Comparison of ENCODE assay signal across 17 cellular contexts in genomic region chr2:238422285-238422684, GRCh38. TPM values are rescaled to one million over a fixed set of nuclear protein-coding genes. Genes with fewer than 3 reads are reported as not detected.
A peak's percentile ranks its signal among the peaks of the same experiment; 100 is the strongest.
DNase-seq lines count a peak whose midpoint lies in the region; ATAC-seq, FAIRE-seq and TF ChIP-seq lines count a peak whose summit lies in the region.
"Had no signal": no experiment of that assay in that cellular context is flagged by ENCODE, and none has a peak within 500 bp of the region (broad histone marks: within the 10 kb centered on the region; RNA-seq: fewer than 3 reads in every experiment).

No MANE protein-coding gene starts in this region.

- TF ChIP-seq CTCF in left ventricle myocardium inferior (IDR thresholded peaks at IDR 0.05; ENCODE audit: borderline replicate concordance) = no peak
- TF ChIP-seq CTCF in K562 (IDR thresholded peaks at IDR 0.05 in 2 of 3, conservative IDR thresholded peaks at IDR 0.05 in 1 of 3; ENCODE audit: insufficient read depth in 2 of 3, low read depth in 1 of 3, low read length in 3 of 3) = no peak
- no peak for TF ChIP-seq CTCF in neural progenitor cell (IDR thresholded peaks at IDR 0.05)
- TF ChIP-seq CTCF in lower lobe of right lung (IDR thresholded peaks at IDR 0.05) = no peak
- no peak for TF ChIP-seq CTCF in gastroesophageal sphincter (IDR thresholded peaks at IDR 0.05)

- H3K36me3 ChIP-seq in left ventricle myocardium inferior (no peaks in the 10 kb centered on the region), K562 (ENCODE audit: control insufficient read depth, insufficient read depth, low read length) (no peaks in the 10 kb centered on the region), neural progenitor cell (no peaks in the 10 kb centered on the region), lower lobe of right lung (no peaks in the 10 kb centered on the region), gastroesophageal sphincter (no peaks in the 10 kb centered on the region)

- H3K9ac ChIP-seq in K562 (ENCODE audit: insufficient read depth in 1 of 2, low read depth in 2 of 2, low read length in 2 of 2) (peak overlapping the region; percentile 76 to 78), neural progenitor cell (no peak overlapping the region)

- H3K4me2 ChIP-seq in K562 (ENCODE audit: insufficient read depth, low read length) (peak overlapping the region; percentile 90), neural progenitor cell (no peak overlapping the region)

- H3K4me1 Mint-ChIP-seq in neural progenitor cell = peaks cover 25% of the 10 kb centered on the region

- peak; percentile 92 for TF ChIP-seq EP300 in K562 (IDR thresholded peaks at IDR 0.05; ENCODE audit: low read length)
- TF ChIP-seq EP300 in gastroesophageal sphincter (IDR thresholded peaks at IDR 0.05) = no peak

- H3K9me3 ChIP-seq in left ventricle myocardium inferior (replicated peaks) (no peaks in the 10 kb centered on the region), K562 (replicated peaks; ENCODE audit: control insufficient read depth, insufficient read depth, low read depth, low read length) (no peaks in the 10 kb centered on the region), neural progenitor cell (ENCODE audit: low read depth) (no peaks in the 10 kb centered on the region), lower lobe of right lung (no peaks in the 10 kb centered on the region), gastroesophageal sphincter (no peaks in the 10 kb centered on the region)

- H3K27me3 Mint-ChIP-seq in neural progenitor cell (ENCODE audit: insufficient read depth, low read depth) = no peaks in the 10 kb centered on the region

- no peak for TF ChIP-seq RAD21 in K562 (CRISPR knock-in tag; conservative IDR thresholded peaks at IDR 0.05 in 1 of 2, IDR thresholded peaks at IDR 0.05 in 1 of 2)

- H3K27me3 ChIP-seq in left ventricle myocardium inferior (ENCODE audit: low read depth) = peaks cover 69% of the 10 kb centered on the region
- no peaks in the 10 kb centered on the region for H3K27me3 ChIP-seq in K562 (ENCODE audit: control insufficient read depth in 2 of 2, insufficient read depth in 2 of 2, low read length in 2 of 2)
- H3K27me3 ChIP-seq in neural progenitor cell = no peaks in the 10 kb centered on the region
- no peaks in the 10 kb centered on the region for H3K27me3 ChIP-seq in lower lobe of right lung (ENCODE audit: low read depth)
- no peaks in the 10 kb centered on the region for H3K27me3 ChIP-seq in gastroesophageal sphincter

- H3K4me3 Mint-ChIP-seq in neural progenitor cell = peak overlapping the region; percentile 21
- H3K4me3 Mint-ChIP-seq: HFFc6 had no signal

- FAIRE-seq in K562 (lab: Jason Lieb, UNC) = peak; percentile 95
- FAIRE-seq: GM12891, GM18507, H1 had no signal

- peaks cover 29% of the 10 kb centered on the region for H3F3A ChIP-seq in neural progenitor cell (ENCODE audit: low read depth)

- TF ChIP-seq POLR2A in K562 (conservative IDR thresholded peaks at IDR 0.05) (no peak), gastroesophageal sphincter (IDR thresholded peaks at IDR 0.05) (no peak)

- CTCF ChIA-PET in K562 (lab: Yijun Ruan, JAX; ENCODE audit: low intra/inter-chr PET ratio) = no interaction called here

- H3K9me3 Mint-ChIP-seq in neural progenitor cell = no peaks in the 10 kb centered on the region
- H3K9me3 Mint-ChIP-seq: HFFc6 had no signal

- BruUV-seq in K562 (replicated peaks; lab: Mats Ljungman, UMichigan) = no TSS peak

- intact Hi-C loops in left ventricle myocardium superior (cut with micrococcal nuclease) = no loop called here
- intact Hi-C loops in left ventricle myocardium inferior (cut with micrococcal nuclease) = no loop called here
- intact Hi-C loops in K562 (cut with micrococcal nuclease) = loop anchor here (2.0 kb wide), 1 partner anchor 51 kb away; no protein-coding TSS in a partner anchor
- intact Hi-C loops in lower lobe of right lung (cut with DNase I) = no loop called here

- peaks cover 29% of the 10 kb centered on the region for H3K79me2 ChIP-seq in K562 (ENCODE audit: control insufficient read depth, insufficient read depth, low read length)
- peaks cover 3% of the 10 kb centered on the region for H3K79me2 ChIP-seq in neural progenitor cell (ENCODE audit: low read depth)

- ATAC-seq in left ventricle myocardium superior (peak; percentile 8), K562 (peak; percentile 51), lower lobe of right lung (no peak), gastroesophageal sphincter (no peak), HG03469 (IDR thresholded peaks at IDR 0.05; ENCODE audit: unreplicated experiment) (no peak), GM21576 (IDR thresholded peaks at IDR 0.05; ENCODE audit: unreplicated experiment) (no peak)

- H3K4me3 ChIP-seq in left ventricle myocardium inferior (no peak overlapping the region), K562 (peak overlapping the region; percentile 36), neural progenitor cell (no peak overlapping the region), lower lobe of right lung (no peak overlapping the region), gastroesophageal sphincter (no peak overlapping the region)

- POLR2A ChIA-PET in K562 (lab: Yijun Ruan, JAX) = interaction anchor here (0.7 to 1.6 kb wide), 5 partner anchors 8 to 23 kb away, joined by 3 to 4 read pairs (median 3); no protein-coding TSS in a partner anchor

- DNase-seq in left ventricle myocardium superior (no peak), left ventricle myocardium inferior (no peak), K562 (ENCODE audit: extremely low read depth in 1 of 4, low spot score in 3 of 4) (peak; percentile 73 to 91 (median 76)), neural progenitor cell (ENCODE audit: low spot score) (no peak), lower lobe of right lung (no peak)
- DNase-seq: GF-D8, HFFc6, NCI-H1048, NCI-H146, NCI-H2081 treated with DMSO at 0.1 percent for 48 hours, NCI-H510A treated with DMSO at 0.1 percent for 48 hours had no signal

- in situ Hi-C loops in K562 (cut with MboI) = no loop called here

- H3K36me3 Mint-ChIP-seq in neural progenitor cell = no peaks in the 10 kb centered on the region

- WGBS in K562 (ENCODE audit: insufficient coverage, low coverage, missing lambda C conversion rate) = 6% methylated on average over 3 of the region's 10 CpGs
- WGBS in gastroesophageal sphincter (ENCODE audit: low coverage in 1 of 2), 2 donors = 87 to 97% methylated on average over 6 to 8 of the region's 10 CpGs

- H3K27ac Mint-ChIP-seq in neural progenitor cell = peak overlapping the region; percentile 48
- H3K27ac Mint-ChIP-seq: HFFc6 had no signal

- H3K27ac ChIP-seq in left ventricle myocardium inferior (replicated peaks) (no peak overlapping the region), K562 (ENCODE audit: extremely low read depth, low read depth, low read length) (peak overlapping the region; percentile 87), neural progenitor cell (no peak overlapping the region), lower lobe of right lung (no peak overlapping the region), gastroesophageal sphincter (no peak overlapping the region)

- no peaks in the 10 kb centered on the region for H4K20me1 ChIP-seq in K562 (replicated peaks; ENCODE audit: control insufficient read depth, insufficient read depth, low read length)
- H4K20me1 ChIP-seq in neural progenitor cell (ENCODE audit: low read depth) = peaks cover 2% of the 10 kb centered on the region

- no peaks in the 10 kb centered on the region for H3K9me1 ChIP-seq in K562 (ENCODE audit: control insufficient read depth, insufficient read depth, low read length)

- H2AFZ ChIP-seq in K562 (ENCODE audit: low read depth, low read length) (peak overlapping the region; percentile 27), neural progenitor cell (replicated peaks) (peak overlapping the region; percentile 86)

- peaks cover 56% of the 10 kb centered on the region for H3K4me1 ChIP-seq in left ventricle myocardium inferior
- H3K4me1 ChIP-seq in K562 (replicated peaks in 1 of 2; ENCODE audit: control insufficient read depth in 2 of 2, insufficient read depth in 2 of 2, low read length in 2 of 2) = peaks cover 66 to 70% of the 10 kb centered on the region in 2 experiments
- peaks cover 27% of the 10 kb centered on the region for H3K4me1 ChIP-seq in neural progenitor cell
- H3K4me1 ChIP-seq in lower lobe of right lung = peaks cover 8% of the 10 kb centered on the region
- peaks cover 0 to 14% (median 6%) of the 10 kb centered on the region in 3 donors for H3K4me1 ChIP-seq in gastroesophageal sphincter

TF ChIP-seq in K562, 482 proteins besides CTCF, POLR2A, EP300 and RAD21 (continues in another document):
- TF ChIP-seq CBFB (CRISPR knock-in tag; IDR thresholded peaks at IDR 0.05) (no peak), ZKSCAN8 (CRISPR knock-in tag; IDR thresholded peaks at IDR 0.05) (no peak), ZNF699 (CRISPR knock-in tag; IDR thresholded peaks at IDR 0.05; ENCODE audit: insufficient replicate concordance) (no peak), HNRNPH1 (optimal IDR thresholded peaks at IDR 0.05; ENCODE audit: low read depth, low read length) (no peak), BCOR (IDR thresholded peaks at IDR 0.05) (peak; percentile 71), SMAD4 (CRISPR knock-in tag; conservative IDR thresholded peaks at IDR 0.05) (peak; percentile 66), RUNX1 (IDR thresholded peaks at IDR 0.05; ENCODE audit: low read depth) (peak; percentile 59; the same call in 1 of the 2 replicates), CBFA2T2 (conservative IDR thresholded peaks at IDR 0.05) (peak; percentile 97), HDAC2 (IDR thresholded peaks at IDR 0.05) (peak; percentile 57; the same call in 1 of the 2 replicates)

RNA-seq across cellular contexts. Expression of gene ASB1, which starts 4.4 kb away (rescaled TPM):
- total RNA-seq in left ventricle myocardium superior (60.2 TPM), left ventricle myocardium inferior (52.6 TPM), K562 (2014; rRNA removed) (32.0 and 37.5 TPM in 2 replicates), K562 (2014; rRNA removed; fragmentation: Illumina TruSeq; extraction: Trizol) (17.5 and 18.0 TPM in 2 replicates), K562 (2015; rRNA removed; fragmentation: Illumina TruSeq; extraction: Trizol) (18.2 and 20.1 TPM in 2 replicates), K562 (2021) (35.5 and 37.7 TPM in 2 replicates), neural progenitor cell (ENCODE audit: low replicate concordance) (22.1 and 29.2 TPM in 2 replicates), lower lobe of right lung (20.7 TPM), gastroesophageal sphincter (10 to 100 TPM; 27.9 to 39.3 (median 35.9) TPM)
- 69.7 and 90.0 TPM in 2 replicates for total RNA-seq in K562 (2011; cell fraction: chromatin; rRNA removed; ENCODE audit: low replicate concordance)
- total RNA-seq in K562 (2011; cell fraction: nucleolus; rRNA removed) = 54.0 and 56.1 TPM in 2 replicates
- total RNA-seq in K562 (2011; cell fraction: nucleoplasm; rRNA removed) = 64.5 and 65.1 TPM in 2 replicates
- polyA plus RNA-seq in K562 (2011; rRNA removed) (23.9 and 26.4 TPM in 2 replicates), K562 (2014; fragmentation: Illumina TruSeq; extraction: Trizol) (27.5 and 34.9 TPM in 2 replicates), K562 (2014; fragmentation: Nextera tagmentation; extraction: Ambion mirVana) (1 to 10 TPM; 6.3 to 8.7 TPM), K562 (2014; rRNA removed) (33.1 and 42.1 TPM in 2 replicates)
- polyA plus RNA-seq in K562 (2011; cell fraction: cytosol; rRNA removed) = 25.8 and 40.3 TPM in 2 replicates
- 81.4 and 94.5 TPM in 2 replicates for polyA plus RNA-seq in K562 (2011; cell fraction: nucleus; rRNA removed)
- polyA plus RNA-seq in K562 (2012) = 22.4 and 22.9 TPM in 2 replicates
- polyA minus RNA-seq in K562 (2011; rRNA and poly(A)+ RNA removed) = 13.5 and 17.4 TPM in 2 replicates
- 20.6 and 22.0 TPM in 2 replicates for polyA minus RNA-seq in K562 (2011; cell fraction: cytosol; rRNA and poly(A)+ RNA removed)
- 21.3 and 22.2 TPM in 2 replicates for polyA minus RNA-seq in K562 (2011; cell fraction: nucleus; rRNA and poly(A)+ RNA removed)

Comparison
In these comparisons a context has a peak if more than half of its experiments do, and no peak if none do; other contexts are left out.
1. ATAC-seq: peak in left ventricle myocardium superior (single experiment) and K562 (single experiment); none in lower lobe of right lung (0 of 2), gastroesophageal sphincter (single experiment), HG03469 (single experiment) and GM21576 (single experiment).
2. DNase-seq: peak in K562 (4 of 4); none in left ventricle myocardium superior (single experiment), left ventricle myocardium inferior (single experiment), neural progenitor cell (single experiment) and lower lobe of right lung (single experiment).